Comparison of ENCODE assay signal across 12 cellular contexts in the genomic region with DNA sequence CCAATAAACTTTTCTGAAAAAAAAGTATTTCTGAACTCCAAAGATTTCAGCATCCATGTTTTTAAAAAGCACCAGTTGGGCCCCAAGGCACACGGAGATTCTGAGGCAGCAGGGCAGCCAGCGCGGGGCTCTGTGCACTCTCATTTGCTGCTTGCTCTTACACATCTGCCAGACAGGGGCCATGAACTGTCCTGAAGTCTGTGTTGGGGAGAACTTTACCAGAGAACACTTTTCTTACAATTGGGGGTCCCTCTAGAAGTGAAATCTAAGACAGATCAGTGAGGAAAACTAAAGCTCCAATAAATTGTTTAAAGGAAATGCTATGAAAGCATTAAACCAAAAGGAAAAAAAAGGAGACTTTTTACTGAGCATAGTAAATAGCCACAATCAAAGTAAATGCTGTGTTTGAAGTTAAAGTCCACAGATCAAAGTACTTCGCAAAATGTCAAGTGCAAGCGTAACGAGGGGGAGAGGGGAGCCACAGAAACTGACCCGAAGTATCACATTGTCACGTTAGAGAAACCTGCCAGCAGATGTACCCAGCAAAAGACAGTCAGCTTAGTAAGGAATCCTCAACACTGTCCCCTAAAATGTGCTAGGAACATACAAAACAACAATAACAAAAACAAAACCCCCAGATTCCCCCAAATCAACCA. TPM values are rescaled to one million over a fixed set of nuclear protein-coding genes. Genes with fewer than 3 reads are reported as not detected.
A peak's percentile ranks its signal among the peaks of the same experiment; 100 is the strongest.
DNase-seq lines count a peak whose midpoint lies in the region; ATAC-seq and TF ChIP-seq lines count a peak whose summit lies in the region.
"Had no signal": no experiment of that assay in that cellular context is flagged by ENCODE, and none has a peak within 500 bp of the region (broad histone marks: within the 10 kb centered on the region; RNA-seq: fewer than 3 reads in every experiment).

No MANE protein-coding gene starts in this region.

- H3K4me3 ChIP-seq in epithelial cell of proximal tubule (ENCODE audit: low read depth, low read length): peak overlapping the region; percentile 45
- H3K4me3 ChIP-seq in tibial nerve: peak overlapping the region in 2 of 4 donors; percentile 11 to 41

- H3K27me3 ChIP-seq in tibial nerve: no peaks in the 10 kb centered on the region

- peaks cover 0 to 27% (median 5%) of the 10 kb centered on the region in 4 donors for H3K4me1 ChIP-seq in tibial nerve

- H3K4me3 Mint-ChIP-seq in mesothelial cell of epicardium: peak overlapping the region; percentile 29
- H3K4me3 Mint-ChIP-seq in activated CD4-positive, alpha-beta memory T cell treated with anti-CD3 and anti-CD28 coated beads, Interleukin-2, amount 10 ng/mL, durations not matched to agents 7 days and 5 days: no peak overlapping the region

- no peak for ATAC-seq in GM21723 (IDR thresholded peaks at IDR 0.05; ENCODE audit: unreplicated experiment)

- CTCF ChIA-PET in activated CD4-positive, alpha-beta memory T cell treated with anti-CD3 and anti-CD28 coated beads, Interleukin-2, amount 10 ng/mL, durations not matched to agents 7 days and 5 days (lab: Charles Lee): interaction anchor here (1.9 kb wide), 1 partner anchor 264 kb away, joined by 4 read pairs; no protein-coding TSS in a partner anchor

- H3K27ac Mint-ChIP-seq in mesothelial cell of epicardium: no peak overlapping the region
- no peak overlapping the region for H3K27ac Mint-ChIP-seq in activated CD4-positive, alpha-beta memory T cell treated with anti-CD3 and anti-CD28 coated beads, Interleukin-2, amount 10 ng/mL, durations not matched to agents 7 days and 5 days

- H3K27me3 Mint-ChIP-seq in mesothelial cell of epicardium (ENCODE audit: low read depth): peaks cover 7% of the 10 kb centered on the region
- H3K27me3 Mint-ChIP-seq in activated CD4-positive, alpha-beta memory T cell treated with anti-CD3 and anti-CD28 coated beads, Interleukin-2, amount 10 ng/mL, durations not matched to agents 7 days and 5 days: peaks cover 4% of the 10 kb centered on the region

- TF ChIP-seq CTCF in epithelial cell of proximal tubule (conservative IDR thresholded peaks at IDR 0.05; ENCODE audit: low read depth, low read length): no peak
- TF ChIP-seq CTCF in mesothelial cell of epicardium (IDR thresholded peaks at IDR 0.05; ENCODE audit: unreplicated experiment): no peak
- TF ChIP-seq CTCF in tibial nerve (IDR thresholded peaks at IDR 0.05): no peak

- no peaks in the 10 kb centered on the region for H3K36me3 Mint-ChIP-seq in mesothelial cell of epicardium
- no peaks in the 10 kb centered on the region for H3K36me3 Mint-ChIP-seq in activated CD4-positive, alpha-beta memory T cell treated with anti-CD3 and anti-CD28 coated beads, Interleukin-2, amount 10 ng/mL, durations not matched to agents 7 days and 5 days (ENCODE audit: low read depth)

- peak overlapping the region; percentile 13 to 78 (median 52) for H3K27ac ChIP-seq in tibial nerve

- POLR2A ChIA-PET in activated CD4-positive, alpha-beta memory T cell treated with anti-CD3 and anti-CD28 coated beads, Interleukin-2, amount 10 ng/mL, durations not matched to agents 7 days and 5 days (lab: Charles Lee): no interaction called here

- H3K9me3 Mint-ChIP-seq in mesothelial cell of epicardium: peaks cover 3% of the 10 kb centered on the region
- no peaks in the 10 kb centered on the region for H3K9me3 Mint-ChIP-seq in activated CD4-positive, alpha-beta memory T cell treated with anti-CD3 and anti-CD28 coated beads, Interleukin-2, amount 10 ng/mL, durations not matched to agents 7 days and 5 days

- H3K9me3 ChIP-seq in tibial nerve: peaks cover 0 to 10% (median 0%) of the 10 kb centered on the region in 4 donors

- TF ChIP-seq POLR2A in tibial nerve (IDR thresholded peaks at IDR 0.05): no peak

- H3K4me1 Mint-ChIP-seq in mesothelial cell of epicardium: peaks cover 25% of the 10 kb centered on the region
- no peaks in the 10 kb centered on the region for H3K4me1 Mint-ChIP-seq in activated CD4-positive, alpha-beta memory T cell treated with anti-CD3 and anti-CD28 coated beads, Interleukin-2, amount 10 ng/mL, durations not matched to agents 7 days and 5 days

- no peak for TF ChIP-seq EP300 in tibial nerve (IDR thresholded peaks at IDR 0.05)

- no peaks in the 10 kb centered on the region for H3K36me3 ChIP-seq in tibial nerve

- 66 to 69% methylated on average over 8 of the region's 8 CpGs for WGBS in tibial nerve, 2 donors

- DNase-seq in RPMI7951 (ENCODE audit: low read depth) (peak; percentile 26), epithelial cell of proximal tubule (ENCODE audit: low read depth) (no peak), mesothelial cell of epicardium (ENCODE audit: low spot score in 2 of 2, unreplicated experiment in 2 of 2) (no peak), tibial nerve (ENCODE audit: low spot score in 2 of 2) (no peak), AG20443 (ENCODE audit: low spot score) (no peak), AG08396 (ENCODE audit: low spot score) (no peak)
- no peak for DNase-seq in activated CD4-positive, alpha-beta memory T cell treated with anti-CD3 and anti-CD28 coated beads, Interleukin-2, amount 10 ng/mL, durations not matched to agents 7 days and 5 days
- DNase-seq: DND-41; NCI-H524 treated with DMSO at 0.1 percent for 48 hours; retina; stimulated activated naive CD4-positive, alpha-beta T cell had no signal

RNA-seq across cellular contexts. Expression of gene SORBS2, which starts 37.8 kb away (rescaled TPM):
- total RNA-seq in RPMI7951 (2014; rRNA removed; shearing (Covaris generic)): 11.8 and 17.3 TPM in 2 replicates
- total RNA-seq in epithelial cell of proximal tubule (11.6 and 20.3 TPM in 2 replicates), mesothelial cell of epicardium (9.2 to 11.0 TPM (median 10.1 TPM) in 3 replicates), tibial nerve (100 to 1,000 TPM in 1 of 4 donors, 10 to 100 TPM in 3; 45.3 to 135 (median 76.2) TPM)
- total RNA-seq in activated CD4-positive, alpha-beta memory T cell treated with anti-CD3 and anti-CD28 coated beads, Interleukin-2, amount 10 ng/mL, durations not matched to agents 7 days and 5 days: not detected

Comparison
In these comparisons a context has a peak if more than half of its experiments do, and no peak if none do; other contexts are left out.
1. RNA of gene SORBS2, which starts 37.8 kb away (total RNA-seq): 45.3 to 135 TPM in tibial nerve, 11.8 to 17.3 TPM in RPMI7951, 11.6 to 20.3 TPM in epithelial cell of proximal tubule and 9.2 to 11.0 TPM in mesothelial cell of epicardium; not detected in activated CD4-positive, alpha-beta memory T cell treated with anti-CD3 and anti-CD28 coated beads, Interleukin-2, amount 10 ng/mL, durations not matched to agents 7 days and 5 days; every median in the first group is over 10 times any median in the second.